Comparison of ENCODE assay signal across 14 cellular contexts in genomic region chr19:30516586-30516985, GRCh38.
"Had no signal": no experiment of that assay in that cellular context is flagged by ENCODE, and none has a peak within 500 bp of the region (broad histone marks: within the 10 kb centered on the region; RNA-seq: fewer than 3 reads in every experiment).

No MANE protein-coding gene starts in this region.

- H3K27me3 Mint-ChIP-seq: type B pancreatic cell had no signal

- H3K4me1 ChIP-seq: right atrium auricular region had no signal

- H3K4me3 ChIP-seq: dorsolateral prefrontal cortex, mucosa of descending colon, ovary, right atrium auricular region, smooth muscle cell had no signal

- H3K36me3 Mint-ChIP-seq: naive thymus-derived CD8-positive, alpha-beta T cell; type B pancreatic cell had no signal

- H3K36me3 ChIP-seq: ovary, right atrium auricular region had no signal

- ATAC-seq: left colon; mucosa of descending colon; naive thymus-derived CD8-positive, alpha-beta T cell had no signal

- H3K27ac ChIP-seq: ovary, right atrium auricular region had no signal

- H3K4me3 Mint-ChIP-seq: naive thymus-derived CD8-positive, alpha-beta T cell; type B pancreatic cell had no signal

- H3K9me3 ChIP-seq: mucosa of descending colon, ovary, right atrium auricular region had no signal

- DNase-seq: cortex of kidney; dorsolateral prefrontal cortex; effector CD8-positive, alpha-beta T cell; left colon; mammary epithelial cell; mucosa of descending colon; naive thymus-derived CD8-positive, alpha-beta T cell; nucleus accumbens; ovary; stimulated activated CD4-positive, alpha-beta T cell treated with anti-CD3 and anti-CD28 coated beads, Interleukin-2, amount 100 ng/mL, for 48 hours; stimulated activated naive CD4-positive, alpha-beta T cell treated with Interleukin-2 at 50 U/mL for 16 hours had no signal

- H3K27ac Mint-ChIP-seq: naive thymus-derived CD8-positive, alpha-beta T cell; type B pancreatic cell had no signal

- H3K4me2 ChIP-seq: smooth muscle cell had no signal

- H3K9me3 Mint-ChIP-seq: naive thymus-derived CD8-positive, alpha-beta T cell; type B pancreatic cell had no signal

- H3K27me3 ChIP-seq: ovary, right atrium auricular region had no signal
